In genomic region chr17:40958086-40958953, GRCh38 we compare ENCODE assay signal across 20 cellular contexts. TPM values are rescaled to one million over a fixed set of nuclear protein-coding genes. Genes with fewer than 3 reads are reported as not detected.
DNase-seq lines count a peak whose midpoint lies in the region; ATAC-seq and TF ChIP-seq lines count a peak whose summit lies in the region.
"Had no signal": no experiment of that assay in that cellular context is flagged by ENCODE, and none has a peak within 500 bp of the region (broad histone marks: within the 10 kb centered on the region; RNA-seq: fewer than 3 reads in every experiment).

No MANE protein-coding gene starts in this region.

- no peaks in the 10 kb centered on the region for H3K9me3 ChIP-seq in suprapubic skin
- H3K9me3 ChIP-seq: sigmoid colon had no signal

- H3K36me3 ChIP-seq in suprapubic skin = no peaks in the 10 kb centered on the region
- H3K36me3 ChIP-seq: sigmoid colon had no signal

- no peak for TF ChIP-seq POLR2A in suprapubic skin (IDR thresholded peaks at IDR 0.05)

- peaks cover 31% of the 10 kb centered on the region for H3K4me1 ChIP-seq in suprapubic skin
- H3K4me1 ChIP-seq: sigmoid colon had no signal

- H3K27ac ChIP-seq in VCaP (peak overlapping the region; percentile 97), suprapubic skin (peak overlapping the region; percentile 39)
- H3K27ac ChIP-seq: sigmoid colon had no signal

- no peaks in the 10 kb centered on the region for H3K27me3 ChIP-seq in suprapubic skin

- TF ChIP-seq EP300 in suprapubic skin (IDR thresholded peaks at IDR 0.05) = no peak

- H3K4me3 ChIP-seq in suprapubic skin = no peak overlapping the region
- H3K4me3 ChIP-seq: sigmoid colon had no signal

- ATAC-seq in GM18520 (IDR thresholded peaks at IDR 0.05; ENCODE audit: unreplicated experiment) (no peak), GM21381 (IDR thresholded peaks at IDR 0.05; ENCODE audit: unreplicated experiment) (no peak), GM18870 (IDR thresholded peaks at IDR 0.05; ENCODE audit: unreplicated experiment) (no peak)
- ATAC-seq: natural killer cell had no signal

- no peak for TF ChIP-seq CTCF in VCaP (conservative IDR thresholded peaks at IDR 0.05)
- no peak for TF ChIP-seq CTCF in suprapubic skin (IDR thresholded peaks at IDR 0.05)

- 84% methylated on average over 12 of the region's 12 CpGs for WGBS in suprapubic skin

- peak; percentile 24 for DNase-seq in HuH-7.5 (ENCODE audit: low spot score)
- peak; percentile 49 for DNase-seq in kidney glomerular epithelial cell (lab: John Stamatoyannopoulos, UW)
- DNase-seq in suprapubic skin (ENCODE audit: low spot score in 2 of 2) = no peak
- DNase-seq in iPS-NIHi7 (ENCODE audit: extremely low spot score) = no peak
- DNase-seq: activated CD4-positive, alpha-beta T cell treated with anti-CD3 and anti-CD28 coated beads, Interleukin-2, amount 50 U/mL, for 4 hours; amygdala; CD4-positive, alpha-beta T cell; GDM1; natural killer cell; NCI-H1105; NCI-H524; RPMI8226; sigmoid colon; T-helper 9 cell had no signal

RNA-seq across cellular contexts. Expression of gene KRT39, which starts 8.4 kb away (rescaled TPM):
- 10 to 100 TPM in 1 of 4 donors, 1 to 10 TPM in 1, not detected in 2; 2.5 to 13.3 TPM for total RNA-seq in suprapubic skin
- total RNA-seq: activated T-helper 1 cell treated with anti-CD3 and anti-CD28 coated beads, Interleukin-12 subunit alpha, Interleukin-12 subunit beta, Interleukin-2, Interleukin-4 antibody, amounts not matched to agents 30 ng/mL and 10 ng/mL and 1 ng/mL, durations not matched to agents 14 hours and 24 hours and 36 hours; CD4-positive, alpha-beta T cell; dermis microvascular lymphatic vessel endothelial cell; natural killer cell; sigmoid colon had no signal

RNA-seq across cellular contexts. Expression of gene KRT23, which starts 20.9 kb away (rescaled TPM):
- total RNA-seq in suprapubic skin = 100 to 1,000 TPM in 3 of 4 donors, 10 to 100 TPM in 1; 84.6 to 310 (median 217) TPM
- total RNA-seq: activated T-helper 1 cell treated with anti-CD3 and anti-CD28 coated beads, Interleukin-12 subunit alpha, Interleukin-12 subunit beta, Interleukin-2, Interleukin-4 antibody, amounts not matched to agents 30 ng/mL and 10 ng/mL and 1 ng/mL, durations not matched to agents 14 hours and 24 hours and 36 hours; CD4-positive, alpha-beta T cell; dermis microvascular lymphatic vessel endothelial cell had no signal

RNA-seq across cellular contexts. Expression of gene KRT40, which starts 25.8 kb away (rescaled TPM):
- 10 to 100 TPM in 1 of 4 donors, 1 to 10 TPM in 1, under 1 TPM in 1, not detected in 1; 0.98 to 12.5 (median 3.9) TPM for total RNA-seq in suprapubic skin
- total RNA-seq: activated T-helper 1 cell treated with anti-CD3 and anti-CD28 coated beads, Interleukin-12 subunit alpha, Interleukin-12 subunit beta, Interleukin-2, Interleukin-4 antibody, amounts not matched to agents 30 ng/mL and 10 ng/mL and 1 ng/mL, durations not matched to agents 14 hours and 24 hours and 36 hours; CD4-positive, alpha-beta T cell; dermis microvascular lymphatic vessel endothelial cell; natural killer cell; sigmoid colon had no signal

RNA-seq across cellular contexts. Expression of gene KRTAP3-3, which starts 35.6 kb away (rescaled TPM):
- total RNA-seq in suprapubic skin = 10 to 100 TPM in 1 of 4 donors, 1 to 10 TPM in 1, not detected in 2; 2.8 to 22.9 TPM
- total RNA-seq: activated T-helper 1 cell treated with anti-CD3 and anti-CD28 coated beads, Interleukin-12 subunit alpha, Interleukin-12 subunit beta, Interleukin-2, Interleukin-4 antibody, amounts not matched to agents 30 ng/mL and 10 ng/mL and 1 ng/mL, durations not matched to agents 14 hours and 24 hours and 36 hours; CD4-positive, alpha-beta T cell; dermis microvascular lymphatic vessel endothelial cell; natural killer cell; sigmoid colon had no signal

RNA-seq across cellular contexts. Expression of gene KRTAP3-2, which starts 41.4 kb away (rescaled TPM):
- total RNA-seq in suprapubic skin = 10 to 100 TPM in 2 of 4 donors, 1 to 10 TPM in 1, not detected in 1; 8.0 to 42.6 (median 23.7) TPM
- total RNA-seq: activated T-helper 1 cell treated with anti-CD3 and anti-CD28 coated beads, Interleukin-12 subunit alpha, Interleukin-12 subunit beta, Interleukin-2, Interleukin-4 antibody, amounts not matched to agents 30 ng/mL and 10 ng/mL and 1 ng/mL, durations not matched to agents 14 hours and 24 hours and 36 hours; CD4-positive, alpha-beta T cell; dermis microvascular lymphatic vessel endothelial cell; natural killer cell; sigmoid colon had no signal

Comparison
In these comparisons a context has a peak if more than half of its experiments do, and no peak if none do; other contexts are left out.
1. DNase-seq: peak in HuH-7.5 (single experiment) and kidney glomerular epithelial cell (single experiment); none in suprapubic skin (0 of 2) and iPS-NIHi7 (single experiment).